Comparison of ENCODE assay signal across 9 cellular contexts in the genomic region with DNA sequence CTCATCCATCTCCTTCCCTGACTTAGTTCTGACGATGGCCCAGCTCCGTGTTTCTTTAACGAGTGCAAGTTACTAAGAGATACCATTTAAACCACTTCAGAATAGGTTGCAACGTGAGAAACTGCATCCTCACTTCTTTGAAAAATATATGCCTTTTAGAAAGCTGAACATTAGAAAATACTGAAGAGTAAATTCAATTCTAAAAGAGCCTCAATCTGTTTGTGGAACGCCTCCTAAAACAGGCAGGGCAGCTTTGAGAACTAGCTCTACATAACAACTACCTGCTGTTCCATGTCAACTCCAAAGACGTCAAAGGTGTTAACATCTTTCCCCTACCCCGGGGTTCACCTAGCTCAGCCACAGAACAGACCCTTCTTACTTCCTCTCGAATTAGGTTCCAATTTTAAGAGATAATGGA. TPM values are rescaled to one million over a fixed set of nuclear protein-coding genes. Genes with fewer than 3 reads are reported as not detected.
DNase-seq lines count a peak whose midpoint lies in the region; ATAC-seq and TF ChIP-seq lines count a peak whose summit lies in the region.
"Had no signal": no experiment of that assay in that cellular context is flagged by ENCODE, and none has a peak within 500 bp of the region (broad histone marks: within the 10 kb centered on the region; RNA-seq: fewer than 3 reads in every experiment).

No MANE protein-coding gene starts in this region.

- peaks cover 25 to 28% of the 10 kb centered on the region in 2 donors for H3K4me1 Mint-ChIP-seq in effector memory CD8-positive, alpha-beta T cell (ENCODE audit: low read depth in 2 of 2)

- H3K36me3 Mint-ChIP-seq in effector memory CD8-positive, alpha-beta T cell (ENCODE audit: insufficient read depth), result no peaks in the 10 kb centered on the region

- no peaks in the 10 kb centered on the region for H3K9me3 ChIP-seq in DND-41 (ENCODE audit: insufficient read depth, low read length, severe bottlenecking)
- H3K9me3 ChIP-seq in PC-3 (ENCODE audit: low read length), result no peaks in the 10 kb centered on the region
- H3K9me3 ChIP-seq in parathyroid adenoma (ENCODE audit: control insufficient read depth, low read length), result no peaks in the 10 kb centered on the region
- H3K9me3 ChIP-seq in A673 (ENCODE audit: low read depth, low read length, poor library complexity, severe bottlenecking), result no peaks in the 10 kb centered on the region
- H3K9me3 ChIP-seq: neutrophil had no signal

- no peak overlapping the region for H3K9ac ChIP-seq in DND-41 (ENCODE audit: low read depth, low read length)
- H3K9ac ChIP-seq in PC-3 (ENCODE audit: low read length), result peak overlapping the region; percentile 90
- no peak overlapping the region for H3K9ac ChIP-seq in parathyroid adenoma

- H3K9me2 ChIP-seq in PC-3 (replicated peaks; ENCODE audit: low read length), result no peaks in the 10 kb centered on the region

- H3K79me2 ChIP-seq in DND-41 (ENCODE audit: insufficient read depth, low read length) (no peaks in the 10 kb centered on the region), PC-3 (ENCODE audit: low read length) (peaks cover 61% of the 10 kb centered on the region), parathyroid adenoma (no peaks in the 10 kb centered on the region)

- H4K20me1 ChIP-seq in DND-41 (ENCODE audit: insufficient read depth, low read length), result peaks cover 5% of the 10 kb centered on the region; the same call in 1 of the 2 replicates
- no peaks in the 10 kb centered on the region for H4K20me1 ChIP-seq in PC-3 (ENCODE audit: low read length)

- peak overlapping the region; percentile 62 to 75 for H3K4me3 Mint-ChIP-seq in effector memory CD8-positive, alpha-beta T cell

- DNase-seq in DND-41 (no peak), PC-3 (peak; percentile 53), A673 (ENCODE audit: low spot score) (no peak)
- DNase-seq in effector memory CD8-positive, alpha-beta T cell, result no peak

- peaks cover 86% of the 10 kb centered on the region for H3K27me3 ChIP-seq in DND-41 (ENCODE audit: insufficient read depth, low read length, poor library complexity)
- no peaks in the 10 kb centered on the region for H3K27me3 ChIP-seq in PC-3 (ENCODE audit: low read length)
- H3K27me3 ChIP-seq in parathyroid adenoma (ENCODE audit: control insufficient read depth, insufficient read depth, low read length), result no peaks in the 10 kb centered on the region
- peaks cover 26% of the 10 kb centered on the region for H3K27me3 ChIP-seq in A673 (replicated peaks; ENCODE audit: insufficient read depth, low read depth, low read length, poor library complexity)

- H3K4me1 ChIP-seq in DND-41 (ENCODE audit: insufficient read depth, low read length) (peaks cover 22% of the 10 kb centered on the region), PC-3 (ENCODE audit: insufficient read depth, low read length) (peaks cover 48% of the 10 kb centered on the region), parathyroid adenoma (peaks cover 4% of the 10 kb centered on the region), A673 (ENCODE audit: insufficient read depth, low read length, poor library complexity, severe bottlenecking) (peaks cover 18% of the 10 kb centered on the region)

- no peak overlapping the region for H3K27ac Mint-ChIP-seq in effector memory CD8-positive, alpha-beta T cell

- H3K9me3 Mint-ChIP-seq in effector memory CD8-positive, alpha-beta T cell, result no peaks in the 10 kb centered on the region

- CTCF ChIA-PET in PC-3 (lab: Charles Lee), result interaction anchor here (0.6 kb wide), 1 partner anchor 402 kb away, joined by 4 read pairs; no protein-coding TSS in a partner anchor
- CTCF ChIA-PET in A673 (lab: Charles Lee), result interaction anchor here (0.6 to 1.5 kb wide), 3 partner anchors 8 to 570 kb away, joined by 3 to 17 read pairs (median 3); no protein-coding TSS in a partner anchor

- ATAC-seq in DND-41 (ENCODE audit: insufficient read depth, low read depth) (no peak), PC-3 (no peak), GM21717 (IDR thresholded peaks at IDR 0.05; ENCODE audit: unreplicated experiment) (no peak), GM21786 (IDR thresholded peaks at IDR 0.05; ENCODE audit: unreplicated experiment) (no peak), GM19324 (IDR thresholded peaks at IDR 0.05; ENCODE audit: low FRiP score, unreplicated experiment) (no peak)
- ATAC-seq in effector memory CD8-positive, alpha-beta T cell (replicated peaks), result no peak

- no peak overlapping the region for H3K4me3 ChIP-seq in DND-41 (ENCODE audit: low read depth in 1 of 2, low read length in 2 of 2)
- H3K4me3 ChIP-seq in PC-3 (ENCODE audit: low read length), result peak overlapping the region; percentile 77
- peak overlapping the region; percentile 36 for H3K4me3 ChIP-seq in parathyroid adenoma (ENCODE audit: low read depth, low read length)
- no peak overlapping the region for H3K4me3 ChIP-seq in A673 (ENCODE audit: low read depth, low read length, poor library complexity, severe bottlenecking)

- TF ChIP-seq CTCF in DND-41 (IDR thresholded peaks at IDR 0.05; ENCODE audit: borderline replicate concordance, extremely low read depth, low read length, poor library complexity, severe bottlenecking) (no peak), PC-3 (conservative IDR thresholded peaks at IDR 0.05; ENCODE audit: low read depth, low read length) (no peak), parathyroid adenoma (IDR thresholded peaks at IDR 0.05) (no peak), A673 (conservative IDR thresholded peaks at IDR 0.05; ENCODE audit: low read depth, low read length) (no peak)

- H3K27me3 Mint-ChIP-seq in effector memory CD8-positive, alpha-beta T cell, result peaks cover 78 to 83% of the 10 kb centered on the region in 2 donors

- H2AFZ ChIP-seq in DND-41 (ENCODE audit: low read depth, low read length) (no peak overlapping the region), PC-3 (ENCODE audit: low read length) (peak overlapping the region; percentile 13; the same call in 1 of the 2 replicates), parathyroid adenoma (no peak overlapping the region)

- no peaks in the 10 kb centered on the region for H3K36me3 ChIP-seq in DND-41 (ENCODE audit: insufficient read depth, low read length)
- H3K36me3 ChIP-seq in PC-3 (ENCODE audit: low read depth, low read length), result peaks cover 29% of the 10 kb centered on the region
- H3K36me3 ChIP-seq in parathyroid adenoma (ENCODE audit: control insufficient read depth, insufficient read depth, low read length), result no peaks in the 10 kb centered on the region
- H3K36me3 ChIP-seq in A673 (ENCODE audit: insufficient read depth, low read length, poor library complexity, severe bottlenecking), result no peaks in the 10 kb centered on the region
- H3K36me3 ChIP-seq: neutrophil had no signal

- POLR2A ChIA-PET in PC-3 (lab: Charles Lee; ENCODE audit: unreplicated experiment), result interaction anchor here (1.3 kb wide), 1 partner anchor 153 kb away, joined by 42 read pairs; no protein-coding TSS in a partner anchor
- POLR2A ChIA-PET in A673 (lab: Charles Lee; ENCODE audit: low non-redundant PET), result no interaction called here

- intact Hi-C loops in PC-3 (cut with micrococcal nuclease) (loop anchor here (5.0 kb wide), 1 partner anchor 296 kb away; no protein-coding TSS in a partner anchor), A673 (cut with micrococcal nuclease; ENCODE audit: unreplicated experiment) (loop anchor here (5.0 to 10.0 kb wide), 4 partner anchors 76 to 401 kb away; a partner anchor contains a TSS)

- peaks cover 4% of the 10 kb centered on the region for H3F3A ChIP-seq in PC-3 (ENCODE audit: low read length, unreplicated experiment)

- H3K27ac ChIP-seq in DND-41 (ENCODE audit: low read length), result no peak overlapping the region
- H3K27ac ChIP-seq in PC-3 (ENCODE audit: low read length), result peak overlapping the region; percentile 74
- H3K27ac ChIP-seq in parathyroid adenoma, result no peak overlapping the region
- H3K27ac ChIP-seq in A673 (ENCODE audit: low read depth, low read length, poor library complexity, severe bottlenecking), result no peak overlapping the region
- H3K27ac ChIP-seq: neutrophil had no signal

- peak overlapping the region; percentile 68 for H3K4me2 ChIP-seq in DND-41 (ENCODE audit: insufficient read depth, low read length)
- peak overlapping the region; percentile 92 for H3K4me2 ChIP-seq in PC-3 (ENCODE audit: low read length)
- H3K4me2 ChIP-seq in parathyroid adenoma (ENCODE audit: low read length), result peak overlapping the region; percentile 68

- no TSS peak for BruUV-seq in PC-3 (replicated peaks; lab: Mats Ljungman, UMichigan)
- BruUV-seq in A673 (replicated peaks; lab: Mats Ljungman, UMichigan), result no TSS peak

RNA-seq across cellular contexts. Expression of a gene that starts 3.5 kb away (rescaled TPM):
- total RNA-seq in PC-3 (2014; rRNA removed) (77.6 and 81.0 TPM in 2 replicates), A673 (2021) (4.3 and 4.8 TPM in 2 replicates)

Comparison
In these comparisons a context has a peak if more than half of its experiments do, and no peak if none do; other contexts are left out.
1. H3K4me3 ChIP-seq: peak in PC-3 (single experiment) and parathyroid adenoma (single experiment); none in DND-41 (0 of 2) and A673 (single experiment).
2. RNA of a gene that starts 3.5 kb away (total RNA-seq): 77.6 to 81.0 TPM in PC-3; 4.3 to 4.8 TPM in A673; every median in the first group is over 10 times any median in the second.
3. Peak in every context shown above with its lines, with median percentiles within 50 percentile points of each other: H3K4me2 ChIP-seq.